ENCODE assay signal across 8 cellular contexts in the genomic region with DNA sequence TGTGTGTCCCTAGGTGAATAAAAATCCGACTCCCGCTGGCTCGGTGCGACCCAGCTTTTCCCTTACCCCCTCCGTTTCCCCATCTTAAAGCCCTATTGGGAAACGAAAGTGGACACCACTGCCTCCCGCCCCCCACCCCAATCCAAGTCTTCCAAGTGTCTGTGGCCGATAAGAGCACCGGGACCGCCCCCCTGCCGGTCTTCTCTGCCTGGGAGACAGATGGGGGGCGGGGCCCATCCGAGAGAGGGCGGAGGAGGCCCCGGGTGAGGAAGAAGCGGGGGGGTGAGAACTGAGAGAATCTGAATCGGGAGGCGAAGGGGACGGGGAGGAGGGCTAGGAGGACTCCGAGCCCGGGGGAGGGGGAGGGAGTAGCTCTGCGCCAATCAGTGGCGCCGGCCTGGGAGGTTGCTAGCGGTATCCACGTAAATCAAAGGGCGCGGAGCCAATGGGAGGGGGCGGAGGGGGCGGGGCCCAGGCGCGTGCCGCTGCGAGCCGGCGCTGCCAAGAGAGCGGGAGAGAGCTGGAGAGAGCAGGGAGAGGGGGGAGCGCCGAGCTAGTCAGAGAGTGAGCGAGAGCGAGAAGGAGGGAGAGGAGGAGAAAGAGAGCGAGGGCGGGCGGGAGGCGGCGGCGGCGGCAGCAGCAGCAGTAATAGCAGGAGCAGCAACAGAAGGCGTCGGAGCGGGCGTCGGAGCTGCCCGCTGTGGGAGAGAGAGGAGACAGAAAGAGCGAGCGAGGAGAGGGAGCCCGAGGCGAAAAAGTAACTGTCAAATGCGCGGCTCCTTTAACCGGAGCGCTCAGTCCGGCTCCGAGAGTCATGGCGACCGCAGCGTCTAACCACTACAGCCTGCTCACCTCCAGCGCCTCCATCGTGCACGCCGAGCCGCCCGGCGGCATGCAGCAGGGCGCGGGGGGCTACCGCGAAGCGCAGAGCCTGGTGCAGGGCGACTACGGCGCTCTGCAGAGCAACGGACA. TPM values are rescaled to one million over a fixed set of nuclear protein-coding genes. Genes with fewer than 3 reads are reported as not detected.
DNase-seq lines count a peak whose midpoint lies in the region; ATAC-seq and TF ChIP-seq lines count a peak whose summit lies in the region.

A gene (plus strand): TSS at position 515 of the 972 bp plus-strand sequence. CDS start 300 bp downstream, at position 815.

- intact Hi-C loops in Calu3 (cut with micrococcal nuclease; ENCODE audit: unreplicated experiment) (loop anchor here (5.0 kb wide), 3 partner anchors 57 to 1127 kb away; no protein-coding TSS in a partner anchor), OCI-LY7 (cut with micrococcal nuclease; ENCODE audit: unreplicated experiment) (loop anchor here (5.0 to 10.0 kb wide), 2 partner anchors 198 to 1120 kb away; no protein-coding TSS in a partner anchor)

- ATAC-seq in GM21528 (IDR thresholded peaks at IDR 0.05; ENCODE audit: low FRiP score, unreplicated experiment), result peak; percentile 67

- peak within 1 kb of the TSS; percentile 97 for H3K4me2 ChIP-seq in OCI-LY7 (ENCODE audit: low read length)

- H3K79me2 ChIP-seq in OCI-LY7 (ENCODE audit: insufficient read depth, low read depth, low read length), result no peaks in the 10 kb centered on the region

- H3K4me3 ChIP-seq in HUES6 (ENCODE audit: low read depth, low read length) (peak within 1 kb of the TSS; percentile 69), OCI-LY7 (ENCODE audit: low read depth, low read length, poor library complexity, severe bottlenecking) (peak within 1 kb of the TSS; percentile 71), fibroblast of villous mesenchyme (ENCODE audit: low read depth, low read length) (peak within 1 kb of the TSS; percentile 59)

- peaks cover 20% of the 10 kb centered on the region for H3K4me1 Mint-ChIP-seq in Calu3 (ENCODE audit: low read depth, unreplicated experiment)
- H3K4me1 Mint-ChIP-seq in neural crest cell, result peaks cover 54% of the 10 kb centered on the region

- POLR2A ChIA-PET in OCI-LY7 (lab: Charles Lee), result interaction anchor here (0.6 to 0.8 kb wide), 5 partner anchors 19 to 689 kb away, joined by 3 to 7 read pairs (median 5); no protein-coding TSS in a partner anchor

- H3K9me2 ChIP-seq in OCI-LY7 (ENCODE audit: insufficient read depth, low read length), result no peaks in the 10 kb centered on the region

- TF ChIP-seq CTCF in Calu3 (IDR thresholded peaks at IDR 0.05; ENCODE audit: unreplicated experiment), result no peak
- TF ChIP-seq CTCF in OCI-LY7 (conservative IDR thresholded peaks at IDR 0.05; ENCODE audit: low read length), result no peak
- TF ChIP-seq CTCF in fibroblast of villous mesenchyme (IDR thresholded peaks at IDR 0.05; ENCODE audit: insufficient read depth, low read depth, low read length), result no peak
- TF ChIP-seq CTCF in neural crest cell (conservative IDR thresholded peaks at IDR 0.05), result no peak

- peaks cover 97% of the 10 kb centered on the region for H3K27me3 ChIP-seq in HUES6 (ENCODE audit: control insufficient read depth, insufficient read depth, low read length)

- H3K27ac ChIP-seq in HUES6 (ENCODE audit: low read depth, low read length) (no peak within 1 kb of the TSS), OCI-LY7 (ENCODE audit: low read depth, low read length, poor library complexity, severe bottlenecking) (no peak within 1 kb of the TSS), substantia nigra (ENCODE audit: low read depth, low read length, poor library complexity, severe bottlenecking) (peak within 1 kb of the TSS; percentile 94)

- H3K9me3 Mint-ChIP-seq in Calu3 (ENCODE audit: low read depth, unreplicated experiment), result no peaks in the 10 kb centered on the region
- H3K9me3 Mint-ChIP-seq in neural crest cell, result no peaks in the 10 kb centered on the region

- peaks cover 4% of the 10 kb centered on the region; the same call in 1 of the 2 replicates for H4K20me1 ChIP-seq in OCI-LY7 (ENCODE audit: insufficient read depth, low read length)

- CTCF ChIA-PET in Calu3 (lab: Charles Lee) (interaction anchor here (0.5 to 1.3 kb wide), 6 partner anchors 11 to 688 kb away, joined by 3 to 7 read pairs (median 4); no protein-coding TSS in a partner anchor), OCI-LY7 (lab: Charles Lee; ENCODE audit: unreplicated experiment) (interaction anchor here (0.6 kb wide), 1 partner anchor 1340 kb away, joined by 5 read pairs; no protein-coding TSS in a partner anchor)

- peaks cover 91% of the 10 kb centered on the region for H3K27me3 Mint-ChIP-seq in Calu3 (ENCODE audit: unreplicated experiment)
- H3K27me3 Mint-ChIP-seq in neural crest cell (ENCODE audit: low read depth), result peaks cover 76% of the 10 kb centered on the region

- no peak within 1 kb of the TSS for H3K9ac ChIP-seq in HUES6 (ENCODE audit: low read length)

- BruUV-seq in Calu3 (replicated peaks; lab: Mats Ljungman, UMichigan) (no TSS peak), OCI-LY7 (replicated peaks; lab: Mats Ljungman, UMichigan) (no TSS peak)

- H3K27ac Mint-ChIP-seq in Calu3 (ENCODE audit: unreplicated experiment) (peak within 1 kb of the TSS; percentile 52), neural crest cell (ENCODE audit: unreplicated experiment) (peak within 1 kb of the TSS; percentile 98)

- no peaks in the 10 kb centered on the region for H3K36me3 ChIP-seq in HUES6 (ENCODE audit: control insufficient read depth, insufficient read depth, low read length)
- H3K36me3 ChIP-seq in OCI-LY7 (ENCODE audit: insufficient read depth, low read length), result no peaks in the 10 kb centered on the region

- H3K4me1 ChIP-seq in HUES6 (ENCODE audit: control insufficient read depth, insufficient read depth, low read length), result peaks cover 38% of the 10 kb centered on the region
- H3K4me1 ChIP-seq in OCI-LY7 (ENCODE audit: insufficient read depth, low read length, poor library complexity, severe bottlenecking), result peaks cover 5% of the 10 kb centered on the region

- H3K36me3 Mint-ChIP-seq in Calu3 (ENCODE audit: insufficient read depth, unreplicated experiment) (peaks cover 30% of the 10 kb centered on the region), neural crest cell (ENCODE audit: low read depth) (peaks cover 27% of the 10 kb centered on the region)

- peak within 1 kb of the TSS; percentile 84 for H3K4me3 Mint-ChIP-seq in Calu3 (ENCODE audit: low read depth, unreplicated experiment)
- peak within 1 kb of the TSS; percentile 100 for H3K4me3 Mint-ChIP-seq in neural crest cell

- DNase-seq in Calu3 (peak; percentile 85), OCI-LY7 (ENCODE audit: low spot score) (peak; percentile 80), fibroblast of villous mesenchyme (ENCODE audit: low read depth) (peak; percentile 81), neural crest cell (ENCODE audit: low read depth, low spot score) (peak; percentile 93), substantia nigra (lab: John Stamatoyannopoulos, UW) (peak; percentile 85 to 98 (median 96))
- DNase-seq in activated effector memory CD4-positive, alpha-beta T cell treated with Interleukin-2 at 50 U/mL for 16 hours, result peak; percentile 49

- H2AFZ ChIP-seq in OCI-LY7 (ENCODE audit: low read length), result peak within 1 kb of the TSS; percentile 82; the same call in 1 of the 2 replicates

- no peaks in the 10 kb centered on the region for H3K9me3 ChIP-seq in HUES6 (ENCODE audit: control insufficient read depth, insufficient read depth, low read depth, low read length)
- H3K9me3 ChIP-seq in OCI-LY7 (ENCODE audit: low read length), result no peaks in the 10 kb centered on the region

RNA-seq across cellular contexts. Expression of the gene that starts here (rescaled TPM):
- total RNA-seq in Calu3 (2022), result 0.12 TPM in 1 of 2 replicates, not detected in the other
- not detected in 2 replicates for total RNA-seq in OCI-LY7 (2014; rRNA removed; shearing (Covaris generic))
- not detected in 2 replicates for total RNA-seq in OCI-LY7 (2022)
- not detected in 2 replicates for total RNA-seq in fibroblast of villous mesenchyme
- total RNA-seq in neural crest cell, result 111 and 114 TPM in 2 replicates

Comparison
In these comparisons a context has a peak if more than half of its experiments do, and no peak if none do; other contexts are left out.
1. RNA of the gene that starts here (total RNA-seq): 111 to 114 TPM in neural crest cell; 0.12 TPM in Calu3, not detected in OCI-LY7 and not detected in fibroblast of villous mesenchyme; every median in the first group is over 100 times any median in the second.
2. Peak in DNase-seq in Calu3; RNA of the gene not detected or under 1 TPM.
3. Peak in DNase-seq, H3K4me3 ChIP-seq and H3K4me2 ChIP-seq in OCI-LY7; RNA of the gene not detected or under 1 TPM.
4. Peak in DNase-seq and H3K4me3 ChIP-seq in fibroblast of villous mesenchyme; RNA of the gene not detected or under 1 TPM.
5. Peak in every context shown above with its lines, with median percentiles within 50 percentile points of each other: DNase-seq and H3K4me3 ChIP-seq.